In genomic region chr19:17842663-17843313, GRCh38 we compare ENCODE assay signal across 1 cellular context.
TF ChIP-seq lines count a peak whose summit lies in the region.

No MANE protein-coding gene starts in this region.

TF ChIP-seq in WTC11, 78 proteins besides CTCF, POLR2A, EP300 and RAD21 (continued from another document):
- TF ChIP-seq E2F1 (CRISPR knock-in tag; IDR thresholded peaks at IDR 0.05) (no peak), ATF1 (CRISPR knock-in tag; IDR thresholded peaks at IDR 0.05) (no peak), ZNF138 (CRISPR knock-in tag; conservative IDR thresholded peaks at IDR 0.05) (no peak), MAX (CRISPR knock-in tag; IDR thresholded peaks at IDR 0.05) (peak; percentile 1; the same call in 1 of the 2 replicates), NFE2L1 (CRISPR knock-in tag; IDR thresholded peaks at IDR 0.05) (0 out of 2 replicates have a peak, but pooled peaks have one; percentile 19)
